ENCODE assay signal across 21 cellular contexts in genomic region chr15:60928210-60928609, GRCh38.
"Had no signal": no experiment of that assay in that cellular context is flagged by ENCODE, and none has a peak within 500 bp of the region (broad histone marks: within the 10 kb centered on the region; RNA-seq: fewer than 3 reads in every experiment).

No MANE protein-coding gene starts in this region.

- H3K27ac Mint-ChIP-seq: activated CD4-positive, alpha-beta T cell treated with anti-CD3 and anti-CD28 coated beads, Interleukin-2, amount 10 ng/mL, durations not matched to agents 7 days and 5 days had no signal

- H3K27me3 ChIP-seq: ascending aorta, esophagus squamous epithelium, tibial nerve had no signal

- H3K9me3 Mint-ChIP-seq: activated CD4-positive, alpha-beta T cell treated with anti-CD3 and anti-CD28 coated beads, Interleukin-2, amount 10 ng/mL, durations not matched to agents 7 days and 5 days; central memory CD8-positive, alpha-beta T cell; nephron progenitor cell had no signal

- H3K36me3 ChIP-seq: ascending aorta, esophagus squamous epithelium, tibial nerve had no signal

- DNase-seq: activated CD4-positive, alpha-beta T cell treated with anti-CD3 and anti-CD28 coated beads, Interleukin-2, amount 10 ng/mL, durations not matched to agents 7 days and 5 days; activated CD8-positive, alpha-beta memory T cell treated with anti-CD3 and anti-CD28 coated beads for 24 hours; activated CD8-positive, alpha-beta memory T cell treated with anti-CD3 and anti-CD28 coated beads, Interleukin-2, amount 50 U/mL, for 48 hours; activated effector memory CD4-positive, alpha-beta T cell treated with Interleukin-2 at 50 U/mL for 16 hours; activated naive CD4-positive, alpha-beta T cell treated with anti-CD3 and anti-CD28 coated beads, Interleukin-2, amount 50 U/mL, for 16 hours; activated T-cell treated with anti-CD3 and anti-CD28 coated beads, Interleukin-2, amount 50 U/mL, for 48 hours; effector CD4-positive, alpha-beta T cell; esophagus squamous epithelium; left colon; midbrain; nephron progenitor cell; stimulated activated CD4-positive, alpha-beta T cell treated with anti-CD3 and anti-CD28 coated beads, Interleukin-12 subunit alpha, Interleukin-12 subunit beta, amount 100 ng/mL, for 4 hours; stimulated activated CD4-positive, alpha-beta T cell treated with anti-CD3 and anti-CD28 coated beads, Interleukin-2, amount 100 ng/mL, for 24 hours; stimulated activated naive CD8-positive, alpha-beta T cell treated with anti-CD3 and anti-CD28 coated beads, Interleukin-15, Interleukin-2, amounts not matched to agents 100 U/mL and 50 U/mL, for 24 hours; substantia nigra; T1000 had no signal

- H3K27me3 Mint-ChIP-seq: progenitor cell of endocrine pancreas had no signal

- H3K4me3 ChIP-seq: ascending aorta, coronary artery, esophagus squamous epithelium, tibial nerve had no signal

- H3K9me3 ChIP-seq: ascending aorta, esophagus squamous epithelium, tibial nerve had no signal

- H3K4me3 Mint-ChIP-seq: activated CD4-positive, alpha-beta T cell treated with anti-CD3 and anti-CD28 coated beads, Interleukin-2, amount 10 ng/mL, durations not matched to agents 7 days and 5 days; central memory CD8-positive, alpha-beta T cell had no signal
